ENCODE assay signal across 21 cellular contexts in the genomic region with DNA sequence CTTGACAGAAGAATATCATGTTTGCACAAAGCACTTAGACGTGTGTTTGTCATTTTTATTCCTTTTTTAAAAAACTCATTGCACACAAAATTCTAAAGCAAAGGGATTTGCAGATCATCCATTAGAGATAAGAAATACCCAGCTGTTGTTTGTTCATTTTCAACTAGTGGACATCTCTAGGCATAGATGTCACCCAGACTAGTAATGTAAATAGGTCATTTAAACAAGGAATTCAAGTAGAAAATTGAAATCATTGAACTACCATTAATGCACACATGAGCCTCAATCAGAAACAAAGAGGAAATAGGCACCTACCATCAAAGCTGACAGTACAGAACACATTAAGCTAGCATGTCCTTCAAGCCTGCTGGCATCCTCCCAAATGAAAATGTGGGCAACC.
"Had no signal": no experiment of that assay in that cellular context is flagged by ENCODE, and none has a peak within 500 bp of the region (broad histone marks: within the 10 kb centered on the region; RNA-seq: fewer than 3 reads in every experiment).

No MANE protein-coding gene starts in this region.

- DNase-seq: Kasumi-1; MV-4-11; NCI-H1048; NCI-H1417 treated with DMSO at 0.1 percent for 48 hours; NCI-H146; NCI-H1694 treated with DMSO at 0.1 percent for 48 hours; NCI-H2029; NCI-H2081 treated with DMSO at 0.1 percent for 48 hours; NCI-H2227 treated with DMSO at 0.1 percent for 48 hours; NCI-H446; NCI-H510A; NCI-H524 treated with DMSO at 0.1 percent for 48 hours; NCI-H69; NK-92 treated with Interleukin-12 subunit alpha and Interleukin-12 subunit beta, amount 100 ng/mL, for 24 hours; PC-3; SHP77; SK-N-SH; SW 1271; T-cell had no signal

- ATAC-seq: Panc1, PC-3, T-cell had no signal

- H3K4me1 Mint-ChIP-seq: T-cell had no signal

- H3K9me3 Mint-ChIP-seq: T-helper 1 cell treated with Interleukin-12 subunit alpha and Interleukin-12 subunit beta and Interleukin-4 antibody, amounts not matched to agents 30 μg/mL and 1 μg/mL, for 36 hours had no signal

- H3K4me3 Mint-ChIP-seq: T-cell; T-helper 1 cell treated with Interleukin-12 subunit alpha and Interleukin-12 subunit beta and Interleukin-4 antibody, amounts not matched to agents 30 μg/mL and 1 μg/mL, for 36 hours had no signal

- H3K27ac Mint-ChIP-seq: T-cell; T-helper 1 cell treated with Interleukin-12 subunit alpha and Interleukin-12 subunit beta and Interleukin-4 antibody, amounts not matched to agents 30 μg/mL and 1 μg/mL, for 36 hours had no signal

- H3K27me3 Mint-ChIP-seq: T-cell had no signal
